ENCODE assay signal across 8 cellular contexts in genomic region chr11:125070699-125071254, GRCh38.
A peak's percentile ranks its signal among the peaks of the same experiment; 100 is the strongest.
DNase-seq lines count a peak whose midpoint lies in the region; ATAC-seq lines count a peak whose summit lies in the region.

No MANE protein-coding gene starts in this region.

- H3K27me3 ChIP-seq in duodenal mucosa (ENCODE audit: control insufficient read depth in 1 of 2, insufficient read depth in 2 of 2, low read length in 2 of 2) (no peaks in the 10 kb centered on the region), mucosa of rectum (ENCODE audit: control insufficient read depth in 2 of 2, insufficient read depth in 2 of 2, low read length in 2 of 2) (no peaks in the 10 kb centered on the region)

- no peaks in the 10 kb centered on the region for H3K36me3 ChIP-seq in duodenal mucosa (ENCODE audit: control insufficient read depth in 1 of 2, insufficient read depth in 2 of 2, low read length in 2 of 2)
- no peaks in the 10 kb centered on the region for H3K36me3 ChIP-seq in mucosa of rectum (ENCODE audit: control insufficient read depth in 2 of 2, insufficient read depth in 2 of 2, low read length in 2 of 2)

- peaks cover 50 to 68% of the 10 kb centered on the region in 2 donors for H3K4me1 ChIP-seq in duodenal mucosa (ENCODE audit: control insufficient read depth in 1 of 2, insufficient read depth in 2 of 2, low read length in 2 of 2)
- peaks cover 4 to 5% of the 10 kb centered on the region in 2 donors for H3K4me1 ChIP-seq in mucosa of rectum (ENCODE audit: control insufficient read depth in 2 of 2, insufficient read depth in 2 of 2, low read length in 2 of 2)

- H3K9ac ChIP-seq in duodenal mucosa (ENCODE audit: low read depth in 1 of 2, low read length in 2 of 2) (peak overlapping the region in 1 of 2 donors; percentile 3), mucosa of rectum (ENCODE audit: low read depth in 1 of 2, low read length in 2 of 2) (no peak overlapping the region)

- H3K27ac ChIP-seq in duodenal mucosa (ENCODE audit: low read depth, low read length) (peak overlapping the region; percentile 13), mucosa of rectum (ENCODE audit: low read depth in 2 of 2, low read length in 2 of 2) (peak overlapping the region; percentile 55 to 65)

- H3K4me3 ChIP-seq in duodenal mucosa (ENCODE audit: low read depth in 1 of 2, low read length in 2 of 2) = no peak overlapping the region
- H3K4me3 ChIP-seq in mucosa of rectum (ENCODE audit: low read length in 2 of 2) = no peak overlapping the region

- DNase-seq in activated CD4-positive, CD25-positive, alpha-beta regulatory T cell treated with anti-CD3 and anti-CD28 coated beads, Interleukin-2, amount 50 U/mL, for 72 hours = no peak
- DNase-seq in NOMO-1 treated with DMSO at 0.1 percent for 48 hours (lab: John Stamatoyannopoulos, UW; ENCODE audit: unreplicated experiment) = peak; percentile 98
- no peak for DNase-seq in GOT3 (lab: John Stamatoyannopoulos, UW)
- DNase-seq in NAMALWA (ENCODE audit: low spot score) = no peak

- peak; percentile 67 to 71 for ATAC-seq in activated CD4-positive, CD25-positive, alpha-beta regulatory T cell treated with anti-CD3 and anti-CD28 coated beads, Interleukin-2, amount 50 U/mL, for 24 hours
- ATAC-seq in HG02840 (IDR thresholded peaks at IDR 0.05; ENCODE audit: low FRiP score, unreplicated experiment) = peak; percentile 76

- H3K9me3 ChIP-seq in duodenal mucosa (ENCODE audit: control insufficient read depth in 1 of 2, low read length in 2 of 2) (no peaks in the 10 kb centered on the region), mucosa of rectum (ENCODE audit: control insufficient read depth in 2 of 2, low read length in 2 of 2) (no peaks in the 10 kb centered on the region)
